ENCODE assay signal across 8 cellular contexts in genomic region chr3:58463181-58463941, GRCh38. TPM values are rescaled to one million over a fixed set of nuclear protein-coding genes. Genes with fewer than 3 reads are reported as not detected.
A peak's percentile ranks its signal among the peaks of the same experiment; 100 is the strongest.
DNase-seq lines count a peak whose midpoint lies in the region; ATAC-seq, FAIRE-seq and TF ChIP-seq lines count a peak whose summit lies in the region.

No MANE protein-coding gene starts in this region.

- H3K4me2 ChIP-seq in osteoblast (ENCODE audit: insufficient read depth, low read length), result peak overlapping the region; percentile 80

- DNase-seq in Caki2 (ENCODE audit: low read depth), result peak; percentile 70
- DNase-seq in SHP77 (lab: John Stamatoyannopoulos, UW), result peak; percentile 73 to 84
- DNase-seq in activated gamma-delta T cell treated with Interleukin-2 at 50 U/mL for 16 hours, result peak; percentile 76
- peak; percentile 58 to 72 for DNase-seq in frontal cortex (ENCODE audit: low spot score in 2 of 2)
- DNase-seq in osteoblast (ENCODE audit: insufficient read length, low spot score, missing footprints), result peak; percentile 96
- DNase-seq in thyroid gland, result peak; percentile 72 to 77

- TF ChIP-seq CTCF in osteoblast (IDR thresholded peaks at IDR 0.05; ENCODE audit: extremely low read depth, low read depth, low read length) (peak; percentile 94), thyroid gland (IDR thresholded peaks at IDR 0.05) (peak; percentile 42 to 85 (median 67))

- intact Hi-C loops in thyroid gland (cut with DNase I), result no loop called here

- H3K36me3 ChIP-seq in HUES64 (ENCODE audit: insufficient read depth, low read length) (no peaks in the 10 kb centered on the region), osteoblast (ENCODE audit: insufficient read depth, low read length) (no peaks in the 10 kb centered on the region), thyroid gland (no peaks in the 10 kb centered on the region)

- H3K27me3 ChIP-seq in HUES64 (ENCODE audit: insufficient read depth, low read length), result no peaks in the 10 kb centered on the region
- no peaks in the 10 kb centered on the region for H3K27me3 ChIP-seq in osteoblast (ENCODE audit: insufficient read depth, low read length)
- no peaks in the 10 kb centered on the region for H3K27me3 ChIP-seq in thyroid gland

- peaks cover 12% of the 10 kb centered on the region for H3K4me1 ChIP-seq in HUES64 (ENCODE audit: insufficient read depth, low read length)
- H3K4me1 ChIP-seq in osteoblast (ENCODE audit: insufficient read depth, low read length), result peaks cover 11% of the 10 kb centered on the region
- H3K4me1 ChIP-seq in thyroid gland, result peaks cover 6 to 8% of the 10 kb centered on the region in 2 donors

- H3K79me2 ChIP-seq in osteoblast (ENCODE audit: insufficient read depth, low read length), result no peaks in the 10 kb centered on the region

- no peak for TF ChIP-seq POLR2A in thyroid gland (IDR thresholded peaks at IDR 0.05)

- no peak overlapping the region for H3K9ac ChIP-seq in HUES64 (ENCODE audit: low read depth, low read length)

- H2AFZ ChIP-seq in osteoblast (ENCODE audit: low read length), result peak overlapping the region; percentile 69

- WGBS in HUES64, result 32% methylated on average over 15 of the region's 18 CpGs
- 35 to 39% methylated on average over 18 of the region's 18 CpGs for whole genome bisulfite sequencing in thyroid gland, 2 donors

- peak; percentile 90 for ATAC-seq in GM21360 (IDR thresholded peaks at IDR 0.05; ENCODE audit: unreplicated experiment)

- H3K9me3 ChIP-seq in HUES64 (ENCODE audit: insufficient read depth, low read depth, low read length) (no peaks in the 10 kb centered on the region), osteoblast (ENCODE audit: low read depth, low read length) (no peaks in the 10 kb centered on the region), thyroid gland (no peaks in the 10 kb centered on the region)

- in situ Hi-C loops in Caki2 (cut with HindIII; ENCODE audit: low pct_unique_long_range_greater_than_20kb, low sequenced_read_pairs), result no loop called here

- no peaks in the 10 kb centered on the region for H4K20me1 ChIP-seq in osteoblast (ENCODE audit: insufficient read depth, low read length)

- H3K27ac ChIP-seq in HUES64 (ENCODE audit: low read depth, low read length), result peak overlapping the region; percentile 29; the same call in 1 of the 2 replicates
- H3K27ac ChIP-seq in osteoblast (ENCODE audit: low read depth, low read length), result no peak overlapping the region
- H3K27ac ChIP-seq in thyroid gland, result no peak overlapping the region

- H3K4me3 ChIP-seq in HUES64 (ENCODE audit: low read length) (no peak overlapping the region), osteoblast (ENCODE audit: insufficient read depth, low read length) (peak overlapping the region; percentile 53), thyroid gland (replicated peaks in 1 of 3) (no peak overlapping the region)

- no peak for FAIRE-seq in frontal cortex (lab: Jason Lieb, UNC)

RNA-seq across cellular contexts. Expression of gene KCTD6, which starts 28.5 kb away (rescaled TPM):
- 2.7 and 3.5 TPM in 2 replicates for total RNA-seq in Caki2 (2014; rRNA removed; shearing (Covaris generic); ENCODE audit: low replicate concordance)
- polyA plus RNA-seq in HUES64 (2013, experiment 1 of 2), result 15.9 TPM
- 22.1 TPM for polyA plus RNA-seq in HUES64 (2013, experiment 2 of 2)
- total RNA-seq in frontal cortex, result 24.5 TPM
- 8.0 and 10.6 TPM in 2 replicates for total RNA-seq in osteoblast
- 10 to 100 TPM; 16.6 to 33.6 (median 21.3) TPM for total RNA-seq in thyroid gland

RNA-seq across cellular contexts. Expression of gene PDHB, which starts 29.7 kb away (rescaled TPM):
- total RNA-seq in Caki2 (2014; rRNA removed; shearing (Covaris generic); ENCODE audit: low replicate concordance), result 54.8 and 86.1 TPM in 2 replicates
- 102 TPM for polyA plus RNA-seq in HUES64 (2013, experiment 1 of 2)
- 107 TPM for polyA plus RNA-seq in HUES64 (2013, experiment 2 of 2)
- total RNA-seq in frontal cortex (56.3 TPM), osteoblast (68.4 and 78.2 TPM in 2 replicates), thyroid gland (100 to 1,000 TPM in 1 of 4 donors, 10 to 100 TPM in 3; 51.5 to 139 (median 77.0) TPM)
